ENCODE assay signal across 8 cellular contexts in the genomic region with DNA sequence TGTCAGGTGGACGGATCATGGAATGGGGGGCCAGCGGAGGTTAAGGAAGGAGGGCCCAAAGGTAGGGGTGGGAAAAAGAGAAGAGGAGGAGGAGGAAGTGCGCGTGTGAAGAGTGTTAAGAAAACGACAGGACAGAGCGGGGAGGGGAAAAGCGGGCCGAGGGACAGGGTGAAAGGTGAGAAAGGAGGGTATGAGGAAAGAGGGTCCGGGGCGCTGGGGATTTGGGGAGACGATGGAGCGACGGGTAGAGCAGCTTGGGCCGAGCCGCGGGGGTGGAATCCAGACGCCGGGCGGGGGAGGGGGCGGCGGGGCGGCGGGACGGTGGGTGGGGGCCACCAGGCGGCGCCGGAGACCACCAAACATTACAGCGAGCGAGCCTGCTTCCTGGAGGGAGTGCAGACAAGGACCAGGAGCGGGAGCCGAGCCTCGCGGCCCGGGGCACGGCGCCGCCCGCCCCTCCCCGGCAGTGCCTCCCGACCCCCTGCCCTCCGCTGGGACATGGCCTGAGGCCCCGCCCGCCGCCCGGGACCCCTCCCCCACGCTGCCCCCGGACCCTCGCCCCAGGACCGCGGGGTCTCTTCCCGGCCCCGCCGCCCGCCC. TPM values are rescaled to one million over a fixed set of nuclear protein-coding genes. Genes with fewer than 3 reads are reported as not detected.
DNase-seq lines count a peak whose midpoint lies in the region; ATAC-seq and TF ChIP-seq lines count a peak whose summit lies in the region.
"Not testable (repeated sequence)": the region's sequence is repeated elsewhere in the genome, so short reads cannot be mapped to it uniquely, and the experiment has no call there.

No MANE protein-coding gene starts in this region.

- H4K8ac ChIP-seq in trophoblast cell (ENCODE audit: low read depth, low read length) = peak overlapping the region; percentile 47

- not testable (repeated sequence) for H3K23ac ChIP-seq in trophoblast cell (ENCODE audit: low read length)

- H2BK5ac ChIP-seq in trophoblast cell (ENCODE audit: low read depth, low read length, poor library complexity) = not testable (repeated sequence)

- TF ChIP-seq CTCF in choroid plexus epithelial cell (conservative IDR thresholded peaks at IDR 0.05; ENCODE audit: low read depth, low read length) = not testable (repeated sequence)
- peak in 1 of 4 experiments; percentile 11 for TF ChIP-seq CTCF in uterus (IDR thresholded peaks at IDR 0.05)

- H2BK120ac ChIP-seq in trophoblast cell (ENCODE audit: insufficient read depth, low read length, poor library complexity) = not testable (repeated sequence)

- not testable (repeated sequence) for H2BK12ac ChIP-seq in trophoblast cell (ENCODE audit: low read length)

- not testable (repeated sequence) for H2AK5ac ChIP-seq in trophoblast cell (ENCODE audit: low read length)

- not testable (repeated sequence) for H3K9me3 ChIP-seq in iPS-18a (ENCODE audit: control insufficient read depth, low read depth, low read length); trophoblast cell (ENCODE audit: insufficient read depth, low read depth, low read length); uterus

- intact Hi-C loops in activated CD4-positive, alpha-beta T cell treated with anti-CD3 and anti-CD28 coated beads for 36 hours (cut with DNase I, micrococcal nuclease) = loop anchor here in 1 of 2 experiments (5.0 kb wide), 1 partner anchor 521 kb away; a partner anchor contains a TSS
- intact Hi-C loops in uterus (cut with DNase I; ENCODE audit: low total_unique reads) = not testable (repeated sequence)

- ATAC-seq in GM18858 (IDR thresholded peaks at IDR 0.05; ENCODE audit: unreplicated experiment) = peak; percentile 4
- ATAC-seq in HG02571 (IDR thresholded peaks at IDR 0.05; ENCODE audit: unreplicated experiment) = peak; percentile 9
- ATAC-seq in activated CD4-positive, alpha-beta T cell treated with anti-CD3 and anti-CD28 coated beads for 36 hours = peak; percentile 1

- peaks cover 23% of the 10 kb centered on the region for H3K4me1 Mint-ChIP-seq in activated CD4-positive, alpha-beta T cell treated with anti-CD3 and anti-CD28 coated beads for 36 hours

- H3K4me1 ChIP-seq in iPS-18a (ENCODE audit: control insufficient read depth, low read depth, low read length); trophoblast cell (ENCODE audit: control insufficient read depth in 1 of 2, insufficient read depth in 2 of 2, low read length in 2 of 2); uterus: not testable (repeated sequence)

- H2AFZ ChIP-seq in trophoblast cell (ENCODE audit: insufficient read depth, low read length, poor library complexity) = not testable (repeated sequence)

- H3K14ac ChIP-seq in trophoblast cell (ENCODE audit: low read length) = not testable (repeated sequence)

- H4K12ac ChIP-seq in trophoblast cell (ENCODE audit: low read depth, low read length) = not testable (repeated sequence)

- H3K4me3 Mint-ChIP-seq in activated CD4-positive, alpha-beta T cell treated with anti-CD3 and anti-CD28 coated beads for 36 hours = peak overlapping the region; percentile 85

- H3K79me2 ChIP-seq in trophoblast cell (ENCODE audit: control insufficient read depth, insufficient read depth, low read length, poor library complexity) = not testable (repeated sequence)

- H3K79me1 ChIP-seq in trophoblast cell (ENCODE audit: low read length) = not testable (repeated sequence)

- POLR2A ChIA-PET in activated CD4-positive, alpha-beta T cell treated with anti-CD3 and anti-CD28 coated beads for 36 hours (lab: Charles Lee) = not testable (repeated sequence)

- no CpG with 5 or more reads among the region's 54 CpGs for WGBS in trophoblast cell (ENCODE audit: extremely low coverage, insufficient coverage, insufficient read length)

- not testable (repeated sequence) for H3K36me3 Mint-ChIP-seq in activated CD4-positive, alpha-beta T cell treated with anti-CD3 and anti-CD28 coated beads for 36 hours (ENCODE audit: low read depth)

- CTCF ChIA-PET in activated CD4-positive, alpha-beta T cell treated with anti-CD3 and anti-CD28 coated beads for 36 hours (lab: Charles Lee) = not testable (repeated sequence)

- H3K27me3 Mint-ChIP-seq in activated CD4-positive, alpha-beta T cell treated with anti-CD3 and anti-CD28 coated beads for 36 hours = not testable (repeated sequence)

- peak overlapping the region; percentile 68 for H3K9ac ChIP-seq in iPS-18a (ENCODE audit: low read length)
- not testable (repeated sequence) for H3K9ac ChIP-seq in trophoblast cell (ENCODE audit: low read length)

- not testable (repeated sequence) for H3K18ac ChIP-seq in trophoblast cell (ENCODE audit: low read length)

- H3K27me3 ChIP-seq in iPS-18a (ENCODE audit: control insufficient read depth, insufficient read depth, low read length); trophoblast cell (ENCODE audit: insufficient read depth, low read length); uterus: not testable (repeated sequence)

- peak; percentile 8 for DNase-seq in HK-2 (ENCODE audit: unreplicated experiment)
- DNase-seq in activated CD4-positive, alpha-beta T cell treated with anti-CD3 and anti-CD28 coated beads for 36 hours = peak; percentile 20
- not testable (repeated sequence) for DNase-seq in choroid plexus epithelial cell (ENCODE audit: low read depth); trophoblast cell
- peak; percentile 22 to 30 for DNase-seq in uterus

- H3K4ac ChIP-seq in trophoblast cell (ENCODE audit: low read depth, low read length) = not testable (repeated sequence)

- H3K4me3 ChIP-seq in choroid plexus epithelial cell (ENCODE audit: low read depth, low read length) = peak overlapping the region; percentile 56
- H3K4me3 ChIP-seq in iPS-18a (ENCODE audit: low read length) = peak overlapping the region; percentile 55
- H3K4me3 ChIP-seq in trophoblast cell (ENCODE audit: low read depth, low read length) = peak overlapping the region; percentile 76
- H3K4me3 ChIP-seq in uterus = peak overlapping the region; percentile 18 to 61

- TF ChIP-seq POLR2A in uterus (IDR thresholded peaks at IDR 0.05) = not testable (repeated sequence)

- H3K27ac ChIP-seq in iPS-18a (ENCODE audit: low read length); trophoblast cell (ENCODE audit: low read depth, low read length): not testable (repeated sequence)
- peak overlapping the region; percentile 82 to 94 for H3K27ac ChIP-seq in uterus

- peak overlapping the region; percentile 72 for H3K27ac Mint-ChIP-seq in activated CD4-positive, alpha-beta T cell treated with anti-CD3 and anti-CD28 coated beads for 36 hours

- H3K9me3 Mint-ChIP-seq in activated CD4-positive, alpha-beta T cell treated with anti-CD3 and anti-CD28 coated beads for 36 hours (ENCODE audit: low read depth) = not testable (repeated sequence)

- H3K36me3 ChIP-seq in iPS-18a (ENCODE audit: control insufficient read depth, low read depth, low read length); trophoblast cell (ENCODE audit: control insufficient read depth in 1 of 2, insufficient read depth in 2 of 2, low read length in 2 of 2); uterus: not testable (repeated sequence)

- H3K4me2 ChIP-seq in trophoblast cell (ENCODE audit: low read length) = not testable (repeated sequence)

- H4K91ac ChIP-seq in trophoblast cell (ENCODE audit: low read depth, low read length) = not testable (repeated sequence)

RNA-seq across cellular contexts. Expression of a gene that starts 15.9 kb away (rescaled TPM):
- total RNA-seq in activated CD4-positive, alpha-beta T cell treated with anti-CD3 and anti-CD28 coated beads for 36 hours = 1 to 10 TPM; 1.3 to 1.5 TPM
- 2.3 and 3.0 TPM in 2 replicates for polyA plus RNA-seq in trophoblast cell (2013)
- 1 to 10 TPM in 2 of 4 donors, under 1 TPM in 1, not detected in 1; 0.26 to 6.4 (median 5.9) TPM for total RNA-seq in uterus
